ENCODE assay signal across 8 cellular contexts in the genomic region with DNA sequence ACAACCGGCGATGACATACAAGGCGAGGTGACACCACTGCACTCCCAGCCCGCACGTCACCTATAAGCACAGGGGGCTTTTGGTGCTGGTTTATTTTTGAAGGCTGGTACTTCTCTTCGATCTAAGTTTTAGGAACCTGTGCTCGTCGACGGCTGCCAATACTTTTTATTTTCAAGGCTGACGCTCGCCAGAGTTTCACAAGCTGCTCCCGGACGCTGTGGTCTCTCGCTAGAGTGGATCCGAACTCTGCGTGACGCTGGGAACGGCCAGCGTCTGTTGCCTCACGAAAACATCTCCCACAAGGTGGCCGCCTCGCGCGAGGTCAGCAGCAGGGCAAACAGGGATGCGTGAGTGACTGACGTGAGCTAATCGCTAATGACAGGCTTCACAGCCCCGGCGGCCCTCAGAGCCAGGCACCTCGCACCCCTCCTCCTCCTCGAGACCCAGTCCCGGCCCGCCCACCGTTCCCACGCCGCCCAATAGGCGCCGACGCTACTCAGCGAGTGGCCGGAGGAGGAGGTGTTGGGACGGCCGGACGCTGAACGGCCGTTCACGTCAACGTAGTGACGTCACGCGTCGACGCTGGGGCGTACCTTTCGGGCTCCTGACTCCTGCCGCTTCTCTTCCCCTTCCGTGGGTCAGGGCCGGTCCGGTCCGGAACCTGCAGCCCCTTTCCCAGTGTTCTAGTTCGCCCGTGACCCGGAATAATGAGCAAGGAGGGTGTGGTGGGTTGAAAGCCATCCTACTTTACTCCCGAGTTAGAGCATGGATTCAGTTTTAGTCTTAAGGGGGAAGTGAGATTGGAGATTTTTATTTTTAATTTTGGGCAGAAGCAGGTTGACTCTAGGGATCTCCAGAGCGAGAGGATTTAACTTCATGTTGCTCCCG. TPM values are rescaled to one million over a fixed set of nuclear protein-coding genes. Genes with fewer than 3 reads are reported as not detected.
DNase-seq lines count a peak whose midpoint lies in the region; ATAC-seq and FAIRE-seq lines count a peak whose summit lies in the region.

A gene (plus strand): TSS at position 621 of the 888 bp plus-strand sequence. CDS start 15,351 bp downstream, outside the sequence.

- peak within 1 kb of the TSS; percentile 96 to 99 for H3K4me3 Mint-ChIP-seq in activated T-cell treated with anti-CD3 and anti-CD28 coated beads, Interleukin-2, amount 50 U/mL, for 72 hours

- peaks cover 6% of the 10 kb centered on the region for H3K4me1 ChIP-seq in muscle layer of colon (ENCODE audit: insufficient read depth, low read length)

- H3K9me3 Mint-ChIP-seq in activated T-cell treated with anti-CD3 and anti-CD28 coated beads, Interleukin-2, amount 50 U/mL, for 72 hours: no peaks in the 10 kb centered on the region

- peak; percentile 54 for FAIRE-seq in RCC 7860 (lab: Jason Lieb, UNC)

- H3K4me1 Mint-ChIP-seq in activated T-cell treated with anti-CD3 and anti-CD28 coated beads, Interleukin-2, amount 50 U/mL, for 72 hours (ENCODE audit: low read depth): peaks cover 73% of the 10 kb centered on the region

- ATAC-seq in GM21786 (IDR thresholded peaks at IDR 0.05; ENCODE audit: unreplicated experiment): peak; percentile 91
- peak; percentile 81 to 84 for ATAC-seq in activated T-cell treated with anti-CD3 and anti-CD28 coated beads, Interleukin-2, amount 50 U/mL, for 72 hours (replicated peaks in 1 of 2)
- ATAC-seq in esophagus mucosa: peak; percentile 99

- peak within 1 kb of the TSS; percentile 86 to 98 for H3K4me3 ChIP-seq in muscle layer of colon (ENCODE audit: low read depth in 1 of 2, low read length in 2 of 2)

- H3K36me3 ChIP-seq in KOPT-K1 (ENCODE audit: insufficient read depth, low read length): no peaks in the 10 kb centered on the region
- no peaks in the 10 kb centered on the region for H3K36me3 ChIP-seq in muscle layer of colon (ENCODE audit: insufficient read depth, low read length)

- no peaks in the 10 kb centered on the region for H3K27me3 Mint-ChIP-seq in activated T-cell treated with anti-CD3 and anti-CD28 coated beads, Interleukin-2, amount 50 U/mL, for 72 hours (ENCODE audit: low read depth)

- DNase-seq in DMS79 (lab: John Stamatoyannopoulos, UW) (peak; percentile 70), RCC 7860 (ENCODE audit: low spot score) (peak; percentile 84)
- peak; percentile 94 to 96 for DNase-seq in activated T-cell treated with anti-CD3 and anti-CD28 coated beads, Interleukin-2, amount 50 U/mL, for 72 hours
- peak; percentile 84 for DNase-seq in stimulated activated CD8-positive, alpha-beta memory T cell treated with anti-CD3 and anti-CD28 coated beads, Interleukin-7, amount 100 ng/mL, for 24 hours (ENCODE audit: low read depth)

- H3K9ac ChIP-seq in muscle layer of colon (ENCODE audit: low read length): peak within 1 kb of the TSS; percentile 87

- no peaks in the 10 kb centered on the region for H3K27me3 ChIP-seq in muscle layer of colon (ENCODE audit: control insufficient read depth in 1 of 2, insufficient read depth in 2 of 2, low read length in 2 of 2)

- H3K27ac Mint-ChIP-seq in activated T-cell treated with anti-CD3 and anti-CD28 coated beads, Interleukin-2, amount 50 U/mL, for 72 hours: peak within 1 kb of the TSS; percentile 99

- H3K9me3 ChIP-seq in KOPT-K1 (ENCODE audit: insufficient read depth, low read length, poor library complexity, severe bottlenecking) (no peaks in the 10 kb centered on the region), muscle layer of colon (ENCODE audit: low read length) (no peaks in the 10 kb centered on the region)

- peak within 1 kb of the TSS; percentile 91 for H3K27ac ChIP-seq in KOPT-K1 (ENCODE audit: low read depth, low read length, poor library complexity, severe bottlenecking)
- peak within 1 kb of the TSS; percentile 93 for H3K27ac ChIP-seq in muscle layer of colon (ENCODE audit: low read depth, low read length)

- H3K36me3 Mint-ChIP-seq in activated T-cell treated with anti-CD3 and anti-CD28 coated beads, Interleukin-2, amount 50 U/mL, for 72 hours (ENCODE audit: insufficient read depth in 2 of 2): peaks cover 0 to 1% of the 10 kb centered on the region in 2 donors

RNA-seq across cellular contexts. Expression of the gene that starts here (rescaled TPM):
- total RNA-seq in activated T-cell treated with anti-CD3 and anti-CD28 coated beads, Interleukin-2, amount 50 U/mL, for 72 hours: 10 to 100 TPM; 28.7 to 31.1 TPM
- total RNA-seq in esophagus mucosa: 50.4 TPM

Comparison
In these comparisons a context has a peak if more than half of its experiments do, and no peak if none do; other contexts are left out.
1. Peak in every context shown above with its lines: DNase-seq, ATAC-seq, H3K4me3 ChIP-seq and H3K27ac ChIP-seq.